ENCODE assay signal across 15 cellular contexts in genomic region chr6:85389180-85389797, GRCh38.
A peak's percentile ranks its signal among the peaks of the same experiment; 100 is the strongest.
DNase-seq lines count a peak whose midpoint lies in the region; ATAC-seq, FAIRE-seq and TF ChIP-seq lines count a peak whose summit lies in the region.
"Had no signal": no experiment of that assay in that cellular context is flagged by ENCODE, and none has a peak within 500 bp of the region (broad histone marks: within the 10 kb centered on the region; RNA-seq: fewer than 3 reads in every experiment).

No MANE protein-coding gene starts in this region.

- H3K4me2 ChIP-seq in HepG2 (ENCODE audit: low read depth, low read length): no peak overlapping the region

- TF ChIP-seq EP300 in HepG2 (IDR thresholded peaks at IDR 0.05; ENCODE audit: low read depth in 2 of 2, low read length in 2 of 2): no peak
- no peak for TF ChIP-seq EP300 in HepG2 (CRISPR knock-in tag; IDR thresholded peaks at IDR 0.05; ENCODE audit: borderline replicate concordance)
- no peak for TF ChIP-seq EP300 in transverse colon (IDR thresholded peaks at IDR 0.05; ENCODE audit: low read depth)

- 77% methylated on average over 10 of the region's 12 CpGs for WGBS in right lobe of liver (ENCODE audit: insufficient coverage, low coverage, low lambda C conversion rate, missing lambda C conversion rate)
- WGBS in HepG2 (ENCODE audit: low lambda C conversion rate): 94% methylated on average over 12 of the region's 12 CpGs
- WGBS in transverse colon (ENCODE audit: low coverage in 1 of 2), 2 donors: 75 to 82% methylated on average over 7 to 12 of the region's 12 CpGs

- H3K9me3 ChIP-seq in right lobe of liver (no peaks in the 10 kb centered on the region), HepG2 (ENCODE audit: low read length) (no peaks in the 10 kb centered on the region), transverse colon (no peaks in the 10 kb centered on the region)
- H3K9me3 ChIP-seq: ascending aorta, BE2C had no signal

- POLR2A ChIA-PET in HepG2 (lab: Yijun Ruan, JAX): interaction anchor here (1.2 to 1.7 kb wide), 2 partner anchors 16 to 62 kb away, joined by 5 to 6 read pairs; no protein-coding TSS in a partner anchor

- in situ Hi-C loops in HepG2 (cut with HindIII; ENCODE audit: extremely low pct_ligation_motif_present, low pct_unique_long_range_greater_than_20kb): no loop called here
- in situ Hi-C loops in transverse colon (cut with MboI; ENCODE audit: low pct_ligation_motif_present in 1 of 4, low pct_unique_long_range_greater_than_20kb in 1 of 4, low sequenced_read_pairs in 3 of 4): no loop called here

- H3K4me3 ChIP-seq in right lobe of liver: peak overlapping the region in 1 of 3 donors; percentile 12
- no peak overlapping the region for H3K4me3 ChIP-seq in HepG2 (replicated peaks in 1 of 3; ENCODE audit: insufficient read depth in 1 of 3, low read depth in 2 of 3, low read length in 3 of 3)
- H3K4me3 ChIP-seq in transverse colon: peak overlapping the region in 1 of 4 donors; percentile 14
- H3K4me3 ChIP-seq: ascending aorta had no signal

- intact Hi-C loops in right lobe of liver (cut with DNase I): no loop called here
- intact Hi-C loops in HepG2 (cut with micrococcal nuclease; ENCODE audit: unreplicated experiment): no loop called here
- intact Hi-C loops in transverse colon (cut with DNase I; ENCODE audit: low total_unique reads): no loop called here

- peaks cover 0 to 7% (median 0%) of the 10 kb centered on the region in 4 donors for H3K4me1 ChIP-seq in right lobe of liver
- H3K4me1 ChIP-seq in HepG2 (ENCODE audit: insufficient read depth, low read length): peaks cover 46% of the 10 kb centered on the region
- peaks cover 0 to 16% (median 7%) of the 10 kb centered on the region in 4 donors for H3K4me1 ChIP-seq in transverse colon
- H3K4me1 ChIP-seq: ascending aorta had no signal

- H4K20me1 ChIP-seq in HepG2 (ENCODE audit: insufficient read depth, low read length): no peaks in the 10 kb centered on the region

- no TSS peak for BruUV-seq in HepG2 (replicated peaks; lab: Mats Ljungman, UMichigan)

- CTCF ChIA-PET in HepG2 (lab: Yijun Ruan, JAX; ENCODE audit: low intra/inter-chr PET ratio, low total read pairs): no interaction called here

- peak overlapping the region in 1 of 3 donors; percentile 18 for H3K27ac ChIP-seq in right lobe of liver
- no peak overlapping the region for H3K27ac ChIP-seq in HepG2 (ENCODE audit: extremely low read length, insufficient read depth, low read length)
- H3K27ac ChIP-seq in transverse colon: peak overlapping the region; percentile 50 to 73 (median 64)
- H3K27ac ChIP-seq: ascending aorta had no signal

- TF ChIP-seq POLR2A in right lobe of liver (IDR thresholded peaks at IDR 0.05): no peak
- TF ChIP-seq POLR2A in HepG2 (IDR thresholded peaks at IDR 0.05; ENCODE audit: insufficient read depth in 1 of 2, low read depth in 2 of 2, low read length in 2 of 2): no peak
- no peak for TF ChIP-seq POLR2A in transverse colon (IDR thresholded peaks at IDR 0.05)

- no peak for TF ChIP-seq RAD21 in HepG2 (CRISPR knock-in tag; IDR thresholded peaks at IDR 0.05)

- H2AFZ ChIP-seq in HepG2 (ENCODE audit: low read length): no peak overlapping the region

- ATAC-seq in right lobe of liver (peak in 3 of 4 donors; percentile 33 to 63 (median 53)), HepG2 (no peak)

- TF ChIP-seq CTCF in right lobe of liver (IDR thresholded peaks at IDR 0.05) (no peak), HepG2 (CRISPR knock-in tag; IDR thresholded peaks at IDR 0.05) (no peak), transverse colon (IDR thresholded peaks at IDR 0.05) (no peak)

- no peaks in the 10 kb centered on the region for H3K36me3 ChIP-seq in right lobe of liver
- H3K36me3 ChIP-seq in HepG2 (replicated peaks in 1 of 2; ENCODE audit: control insufficient read depth in 1 of 2, insufficient read depth in 2 of 2, low read length in 2 of 2): no peaks in the 10 kb centered on the region
- no peaks in the 10 kb centered on the region for H3K36me3 ChIP-seq in transverse colon
- H3K36me3 ChIP-seq: ascending aorta, BE2C had no signal

- FAIRE-seq in HepG2 (lab: Jason Lieb, UNC): no peak
- FAIRE-seq: endometrium, GM12892 had no signal

- no peak for DNase-seq in right lobe of liver
- DNase-seq in HepG2 (ENCODE audit: low spot score): no peak
- DNase-seq in activated T-cell treated with anti-CD3 and anti-CD28 coated beads for 4 hours: peak; percentile 4
- peak; percentile 31 for DNase-seq in mucosa of gallbladder (ENCODE audit: low spot score)
- no peak for DNase-seq in transverse colon
- DNase-seq in NCI-H1694 treated with DMSO at 0.1 percent for 48 hours (lab: John Stamatoyannopoulos, UW): no peak
- DNase-seq in midbrain (lab: John Stamatoyannopoulos, UW): no peak
- DNase-seq: activated B cell treated with CpG ODN at 0.5 μM for 24 hours, BE2C, GF-D8, NCI-H1105, NCI-H2171 had no signal

- no peaks in the 10 kb centered on the region for H3K79me2 ChIP-seq in HepG2 (ENCODE audit: insufficient read depth, low read length)

- H3K27me3 ChIP-seq in right lobe of liver: no peaks in the 10 kb centered on the region
- no peaks in the 10 kb centered on the region for H3K27me3 ChIP-seq in HepG2 (ENCODE audit: control insufficient read depth in 1 of 2, insufficient read depth in 2 of 2, low read length in 2 of 2)
- no peaks in the 10 kb centered on the region for H3K27me3 ChIP-seq in transverse colon
- H3K27me3 ChIP-seq: ascending aorta, BE2C had no signal

- no peak overlapping the region for H3K9ac ChIP-seq in HepG2 (ENCODE audit: insufficient read depth, low read depth, low read length)

TF ChIP-seq in HepG2, 621 proteins besides CTCF, POLR2A, EP300 and RAD21 (continues in another document):
- TF ChIP-seq LCORL (IDR thresholded peaks at IDR 0.05) (no peak), LCORL (CRISPR knock-in tag; IDR thresholded peaks at IDR 0.05) (no peak), ATAD3A (CRISPR knock-in tag; IDR thresholded peaks at IDR 0.05) (no peak), PAX8 (CRISPR knock-in tag; IDR thresholded peaks at IDR 0.05; ENCODE audit: borderline replicate concordance) (no peak), ZNF430 (CRISPR knock-in tag; IDR thresholded peaks at IDR 0.05) (no peak), RARA (CRISPR knock-in tag; IDR thresholded peaks at IDR 0.05) (no peak), ATF4 (CRISPR knock-in tag; IDR thresholded peaks at IDR 0.05) (no peak), BRD4 (CRISPR knock-in tag; IDR thresholded peaks at IDR 0.05) (no peak), EZH2 (conservative IDR thresholded peaks at IDR 0.05; ENCODE audit: low read depth, low read length) (no peak), ZNF326 (CRISPR knock-in tag; IDR thresholded peaks at IDR 0.05; ENCODE audit: borderline replicate concordance) (no peak), SOX6 (IDR thresholded peaks at IDR 0.05) (no peak), SOX6 (CRISPR knock-in tag; IDR thresholded peaks at IDR 0.05) (no peak), ARID3A (IDR thresholded peaks at IDR 0.05; ENCODE audit: low read depth, low read length) (no peak), ZNF567 (CRISPR knock-in tag; IDR thresholded peaks at IDR 0.05; ENCODE audit: borderline replicate concordance) (no peak), ATF6 (CRISPR knock-in tag; conservative IDR thresholded peaks at IDR 0.05) (no peak), HINFP (CRISPR knock-in tag; IDR thresholded peaks at IDR 0.05; ENCODE audit: low read depth) (no peak), TRIM24 (CRISPR knock-in tag; IDR thresholded peaks at IDR 0.05) (no peak)

Comparison
In these comparisons a context has a peak if more than half of its experiments do, and no peak if none do; other contexts are left out.
1. DNase-seq: peak in activated T-cell treated with anti-CD3 and anti-CD28 coated beads for 4 hours (single experiment) and mucosa of gallbladder (single experiment); none in right lobe of liver (0 of 3), HepG2 (single experiment), transverse colon (single experiment), NCI-H1694 treated with DMSO at 0.1 percent for 48 hours (single experiment) and midbrain (single experiment).